19 cellular contexts compared by ENCODE assay signal in the genomic region with DNA sequence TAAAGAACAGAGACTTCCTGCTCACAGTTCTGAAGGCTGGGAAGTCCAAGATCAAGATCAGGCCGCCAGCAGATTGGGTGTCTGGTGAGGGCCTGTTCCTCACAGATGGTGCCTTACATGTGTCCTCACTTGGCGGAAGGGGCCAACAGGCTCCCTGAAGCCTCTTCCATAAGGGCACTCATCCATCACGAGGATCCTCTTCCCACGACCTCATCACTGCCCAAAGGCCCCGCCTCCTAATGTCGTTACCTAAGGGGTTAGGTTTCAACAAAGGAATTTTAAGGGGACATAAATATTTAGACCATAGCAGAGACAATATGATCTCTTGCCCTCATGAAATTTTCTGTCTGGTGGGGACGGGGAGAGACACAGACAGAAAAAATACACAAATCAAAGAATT. TPM values are rescaled to one million over a fixed set of nuclear protein-coding genes. Genes with fewer than 3 reads are reported as not detected.
DNase-seq lines count a peak whose midpoint lies in the region; ATAC-seq, FAIRE-seq and TF ChIP-seq lines count a peak whose summit lies in the region.
"Had no signal": no experiment of that assay in that cellular context is flagged by ENCODE, and none has a peak within 500 bp of the region (broad histone marks: within the 10 kb centered on the region; RNA-seq: fewer than 3 reads in every experiment).

No MANE protein-coding gene starts in this region.

- H3K9ac ChIP-seq in kidney (ENCODE audit: low read length in 2 of 2) = no peak overlapping the region

- no peak for FAIRE-seq in kidney (lab: Jason Lieb, UNC)
- FAIRE-seq: H1, HepG2 had no signal

- no peak overlapping the region for H2AFZ ChIP-seq in osteoblast (ENCODE audit: low read length)

- H3K4me3 ChIP-seq in right cardiac atrium (ENCODE audit: low read length) (no peak overlapping the region), kidney (ENCODE audit: low read length in 2 of 2) (no peak overlapping the region), osteoblast (ENCODE audit: insufficient read depth, low read length) (no peak overlapping the region)

- no peaks in the 10 kb centered on the region for H3K79me2 ChIP-seq in osteoblast (ENCODE audit: insufficient read depth, low read length)

- TF ChIP-seq CTCF in kidney (IDR thresholded peaks at IDR 0.05; ENCODE audit: borderline replicate concordance, extremely low read depth, insufficient read depth) = no peak
- no peak for TF ChIP-seq CTCF in osteoblast (IDR thresholded peaks at IDR 0.05; ENCODE audit: extremely low read depth, low read depth, low read length)

- intact Hi-C loops in cardiac septum (cut with DNase I) (no loop called here), right cardiac atrium (cut with DNase I) (no loop called here), kidney (cut with DNase I) (no loop called here)

- H3K36me3 ChIP-seq in kidney (ENCODE audit: control insufficient read depth in 1 of 2, insufficient read depth in 2 of 2, low read length in 2 of 2) = no peaks in the 10 kb centered on the region
- H3K36me3 ChIP-seq in osteoblast (ENCODE audit: insufficient read depth, low read length) = no peaks in the 10 kb centered on the region
- H3K36me3 ChIP-seq: BE2C had no signal

- no peaks in the 10 kb centered on the region for H4K20me1 ChIP-seq in osteoblast (ENCODE audit: insufficient read depth, low read length)

- H3K4me1 ChIP-seq in right cardiac atrium (ENCODE audit: control insufficient read depth, insufficient read depth, low read length) (peaks cover 5% of the 10 kb centered on the region), kidney (ENCODE audit: control insufficient read depth in 1 of 2, insufficient read depth in 1 of 2, low read depth in 1 of 2, low read length in 2 of 2) (peaks cover 0 to 4% of the 10 kb centered on the region in 2 donors), osteoblast (ENCODE audit: insufficient read depth, low read length) (no peaks in the 10 kb centered on the region)
- H3K4me1 ChIP-seq: BE2C had no signal

- no peaks in the 10 kb centered on the region for H3K27me3 ChIP-seq in right cardiac atrium (ENCODE audit: control insufficient read depth, insufficient read depth)
- H3K27me3 ChIP-seq in osteoblast (ENCODE audit: insufficient read depth, low read length) = peaks cover 27% of the 10 kb centered on the region
- H3K27me3 ChIP-seq: BE2C had no signal

- 79% methylated on average over 7 of the region's 7 CpGs for WGBS in right cardiac atrium

- DNase-seq in cardiac septum (ENCODE audit: low spot score) (peak; percentile 69), right cardiac atrium (no peak), kidney (peak; percentile 41), osteoblast (ENCODE audit: insufficient read length, low spot score, missing footprints) (peak; percentile 39)
- no peak for DNase-seq in activated CD4-positive, alpha-beta T cell treated with anti-CD3 and anti-CD28 coated beads, Interleukin-2, amount 50 U/mL, for 4 hours
- DNase-seq in activated CD8-positive, alpha-beta memory T cell treated with anti-CD3 and anti-CD28 coated beads for 24 hours = no peak
- DNase-seq: BE2C; C1 segment of cervical spinal cord; CD4-positive, CD25-positive, alpha-beta regulatory T cell; CD8-positive, alpha-beta memory T cell; COR-L47; DMS79 treated with DMSO at 0.1 percent for 48 hours; GF-D8; H9 had no signal

- H3K9me3 ChIP-seq in right cardiac atrium (ENCODE audit: control insufficient read depth, low read length) (no peaks in the 10 kb centered on the region), kidney (ENCODE audit: control insufficient read depth in 1 of 2, low read length in 2 of 2) (no peaks in the 10 kb centered on the region), osteoblast (ENCODE audit: low read depth, low read length) (no peaks in the 10 kb centered on the region)
- H3K9me3 ChIP-seq: BE2C had no signal

- H3K27ac ChIP-seq in right cardiac atrium (ENCODE audit: low read length) = no peak overlapping the region
- H3K27ac ChIP-seq in kidney (ENCODE audit: low read depth in 2 of 2, low read length in 2 of 2) = no peak overlapping the region
- H3K27ac ChIP-seq in osteoblast (ENCODE audit: low read depth, low read length) = no peak overlapping the region

- no peak overlapping the region for H3K4me2 ChIP-seq in osteoblast (ENCODE audit: insufficient read depth, low read length)

- ATAC-seq in right cardiac atrium (no peak), HG02763 (IDR thresholded peaks at IDR 0.05; ENCODE audit: unreplicated experiment) (no peak)
- ATAC-seq: HepG2 had no signal

RNA-seq across cellular contexts. Expression of a gene that starts 18.6 kb away (rescaled TPM):
- not detected for total RNA-seq in cardiac septum
- not detected for total RNA-seq in right cardiac atrium
- polyA plus RNA-seq in right cardiac atrium = 0.05 TPM
- total RNA-seq in kidney = 0.82 TPM
- polyA plus RNA-seq in kidney (ENCODE audit: insufficient read depth, low read depth, low replicate concordance) = 5.3 TPM
- total RNA-seq in osteoblast = under 0.01 TPM in 1 of 2 replicates, not detected in the other
- total RNA-seq: A172; CD4-positive, CD25-positive, alpha-beta regulatory T cell; CD8-positive, alpha-beta memory T cell; H1; H9 had no signal
- polyA plus RNA-seq: CD4-positive, CD25-positive, alpha-beta regulatory T cell; CD8-positive, alpha-beta memory T cell; HepG2; IgD-negative memory B cell had no signal

RNA-seq across cellular contexts. Expression of a gene that starts 33.0 kb away (rescaled TPM):
- total RNA-seq in cardiac septum (12.1 TPM), right cardiac atrium (10 to 100 TPM in 3 of 4 donors, 1 to 10 TPM in 1; 9.3 to 30.0 (median 24.0) TPM), kidney (6.5 TPM), osteoblast (0.29 and 0.36 TPM in 2 replicates)
- polyA plus RNA-seq in right cardiac atrium (15.8 TPM), kidney (ENCODE audit: insufficient read depth, low read depth, low replicate concordance) (5.7 TPM)
- total RNA-seq: CD4-positive, CD25-positive, alpha-beta regulatory T cell; H1; HepG2 had no signal
- polyA plus RNA-seq: CD4-positive, CD25-positive, alpha-beta regulatory T cell; CD8-positive, alpha-beta memory T cell; HepG2; IgD-negative memory B cell had no signal

RNA-seq across cellular contexts. Expression of a gene that starts 57.0 kb away (rescaled TPM):
- total RNA-seq in cardiac septum (not detected), right cardiac atrium (under 1 TPM in 1 of 4 donors, not detected in 3; 0.17 TPM), kidney (175 TPM), osteoblast (not detected in 2 replicates)
- polyA plus RNA-seq in right cardiac atrium (0.09 TPM), kidney (ENCODE audit: insufficient read depth, low read depth, low replicate concordance) (355 TPM)
- total RNA-seq: A172; CD4-positive, CD25-positive, alpha-beta regulatory T cell; CD8-positive, alpha-beta memory T cell; H9; HepG2 had no signal
- polyA plus RNA-seq: CD8-positive, alpha-beta memory T cell; HepG2 had no signal

Comparison
In these comparisons a context has a peak if more than half of its experiments do, and no peak if none do; other contexts are left out.
1. DNase-seq: peak in cardiac septum (single experiment), kidney (single experiment) and osteoblast (single experiment); none in right cardiac atrium (0 of 3), activated CD4-positive, alpha-beta T cell treated with anti-CD3 and anti-CD28 coated beads, Interleukin-2, amount 50 U/mL, for 4 hours (0 of 2) and activated CD8-positive, alpha-beta memory T cell treated with anti-CD3 and anti-CD28 coated beads for 24 hours (single experiment).
2. RNA of a gene that starts 57.0 kb away (total RNA-seq): 175 TPM in kidney (single experiment); not detected in cardiac septum (single experiment), 0.17 TPM in right cardiac atrium and not detected in osteoblast; every median in the first group is over 100 times any median in the second.